1 cellular context compared by ENCODE assay signal in the genomic region with DNA sequence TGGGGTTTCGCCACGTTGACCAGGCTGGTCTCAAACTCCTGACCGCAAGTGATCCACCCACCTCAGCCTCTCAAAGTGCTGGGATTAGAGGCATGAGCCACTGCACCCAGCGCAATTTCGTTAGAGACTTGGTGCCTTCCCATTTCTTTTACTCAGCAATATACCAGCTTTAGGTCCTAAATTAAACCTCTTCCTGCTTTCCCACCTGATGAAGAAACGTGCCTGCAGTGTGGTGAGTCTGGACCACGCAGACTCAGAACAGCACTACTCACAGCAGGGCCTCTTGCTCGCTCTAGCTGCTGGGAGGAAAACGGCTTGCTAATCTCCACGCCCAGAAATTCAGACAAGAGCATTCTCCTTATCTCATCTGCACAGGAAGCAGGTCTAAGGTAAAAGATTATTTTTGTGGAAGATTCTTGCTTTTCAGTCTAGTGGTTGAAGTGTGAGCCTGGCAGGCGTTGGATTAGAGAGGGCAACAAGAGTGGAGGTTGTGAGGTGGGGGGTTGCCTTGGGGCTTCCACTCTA.
TF ChIP-seq lines count a peak whose summit lies in the region.

A gene (plus strand): TSS at position 248 of the 525 bp plus-strand sequence. CDS start 25,346 bp downstream, outside the sequence.

TF ChIP-seq in K562, 482 proteins besides CTCF, POLR2A, EP300 and RAD21 (continued from another document and continues in another):
- peak in 1 of 2 experiments; percentile 49; a peak in 2 of 4 replicates for TF ChIP-seq ETV6 (IDR thresholded peaks at IDR 0.05; ENCODE audit: borderline replicate concordance in 1 of 2, low read depth in 2 of 2, low read length in 1 of 2)
- no peak for TF ChIP-seq ETV6 (CRISPR knock-in tag; IDR thresholded peaks at IDR 0.05; ENCODE audit: borderline replicate concordance)
- TF ChIP-seq ZNF77 (CRISPR knock-in tag; IDR thresholded peaks at IDR 0.05) = no peak
- no peak for TF ChIP-seq ZNF3 (CRISPR knock-in tag; IDR thresholded peaks at IDR 0.05)
- 0 out of 2 replicates have a peak, but pooled peaks have one; percentile 28 for TF ChIP-seq MEF2A (IDR thresholded peaks at IDR 0.05; ENCODE audit: control insufficient read depth, low read depth, low read length)
- TF ChIP-seq, protein P1, sequence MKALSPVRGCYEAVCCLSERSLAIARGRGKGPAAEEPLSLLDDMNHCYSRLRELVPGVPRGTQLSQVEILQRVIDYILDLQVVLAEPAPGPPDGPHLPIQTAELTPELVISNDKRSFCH (CRISPR knock-in tag; IDR thresholded peaks at IDR 0.05) = no peak
- TF ChIP-seq, protein P1 (tag; IDR thresholded peaks at IDR 0.05) = peak; percentile 62; the same call in 1 of the 2 replicates
- TF ChIP-seq, protein P2, sequence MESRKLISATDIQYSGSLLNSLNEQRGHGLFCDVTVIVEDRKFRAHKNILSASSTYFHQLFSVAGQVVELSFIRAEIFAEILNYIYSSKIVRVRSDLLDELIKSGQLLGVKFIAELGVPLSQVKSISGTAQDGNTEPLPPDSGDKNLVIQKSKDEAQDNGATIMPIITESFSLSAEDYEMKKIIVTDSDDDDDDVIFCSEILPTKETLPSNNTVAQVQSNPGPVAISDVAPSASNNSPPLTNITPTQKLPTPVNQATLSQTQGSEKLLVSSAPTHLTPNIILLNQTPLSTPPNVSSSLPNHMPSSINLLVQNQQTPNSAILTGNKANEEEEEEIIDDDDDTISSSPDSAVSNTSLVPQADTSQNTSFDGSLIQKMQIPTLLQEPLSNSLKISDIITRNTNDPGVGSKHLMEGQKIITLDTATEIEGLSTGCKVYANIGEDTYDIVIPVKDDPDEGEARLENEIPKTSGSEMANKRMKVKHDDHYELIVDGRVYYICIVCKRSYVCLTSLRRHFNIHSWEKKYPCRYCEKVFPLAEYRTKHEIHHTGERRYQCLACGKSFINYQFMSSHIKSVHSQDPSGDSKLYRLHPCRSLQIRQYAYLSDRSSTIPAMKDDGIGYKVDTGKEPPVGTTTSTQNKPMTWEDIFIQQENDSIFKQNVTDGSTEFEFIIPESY (CRISPR knock-in tag; IDR thresholded peaks at IDR 0.05) = peak; percentile 57; the same call in 1 of the 2 replicates
- no peak for TF ChIP-seq ZNF354B (CRISPR knock-in tag; IDR thresholded peaks at IDR 0.05)
- TF ChIP-seq XRCC4 (IDR thresholded peaks at IDR 0.05; ENCODE audit: extremely low read depth, insufficient read depth, insufficient read length) = no peak
- TF ChIP-seq, protein P3, sequence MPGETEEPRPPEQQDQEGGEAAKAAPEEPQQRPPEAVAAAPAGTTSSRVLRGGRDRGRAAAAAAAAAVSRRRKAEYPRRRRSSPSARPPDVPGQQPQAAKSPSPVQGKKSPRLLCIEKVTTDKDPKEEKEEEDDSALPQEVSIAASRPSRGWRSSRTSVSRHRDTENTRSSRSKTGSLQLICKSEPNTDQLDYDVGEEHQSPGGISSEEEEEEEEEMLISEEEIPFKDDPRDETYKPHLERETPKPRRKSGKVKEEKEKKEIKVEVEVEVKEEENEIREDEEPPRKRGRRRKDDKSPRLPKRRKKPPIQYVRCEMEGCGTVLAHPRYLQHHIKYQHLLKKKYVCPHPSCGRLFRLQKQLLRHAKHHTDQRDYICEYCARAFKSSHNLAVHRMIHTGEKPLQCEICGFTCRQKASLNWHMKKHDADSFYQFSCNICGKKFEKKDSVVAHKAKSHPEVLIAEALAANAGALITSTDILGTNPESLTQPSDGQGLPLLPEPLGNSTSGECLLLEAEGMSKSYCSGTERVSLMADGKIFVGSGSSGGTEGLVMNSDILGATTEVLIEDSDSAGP (CRISPR knock-in tag; IDR thresholded peaks at IDR 0.05) = no peak
- TF ChIP-seq CBX8 (IDR thresholded peaks at IDR 0.05; ENCODE audit: borderline replicate concordance, extremely low read depth, low read depth, low read length, poor library complexity, severe bottlenecking) = no peak
- TF ChIP-seq ZNF699 (CRISPR knock-in tag; IDR thresholded peaks at IDR 0.05; ENCODE audit: insufficient replicate concordance) = no peak
- TF ChIP-seq, protein P4, sequence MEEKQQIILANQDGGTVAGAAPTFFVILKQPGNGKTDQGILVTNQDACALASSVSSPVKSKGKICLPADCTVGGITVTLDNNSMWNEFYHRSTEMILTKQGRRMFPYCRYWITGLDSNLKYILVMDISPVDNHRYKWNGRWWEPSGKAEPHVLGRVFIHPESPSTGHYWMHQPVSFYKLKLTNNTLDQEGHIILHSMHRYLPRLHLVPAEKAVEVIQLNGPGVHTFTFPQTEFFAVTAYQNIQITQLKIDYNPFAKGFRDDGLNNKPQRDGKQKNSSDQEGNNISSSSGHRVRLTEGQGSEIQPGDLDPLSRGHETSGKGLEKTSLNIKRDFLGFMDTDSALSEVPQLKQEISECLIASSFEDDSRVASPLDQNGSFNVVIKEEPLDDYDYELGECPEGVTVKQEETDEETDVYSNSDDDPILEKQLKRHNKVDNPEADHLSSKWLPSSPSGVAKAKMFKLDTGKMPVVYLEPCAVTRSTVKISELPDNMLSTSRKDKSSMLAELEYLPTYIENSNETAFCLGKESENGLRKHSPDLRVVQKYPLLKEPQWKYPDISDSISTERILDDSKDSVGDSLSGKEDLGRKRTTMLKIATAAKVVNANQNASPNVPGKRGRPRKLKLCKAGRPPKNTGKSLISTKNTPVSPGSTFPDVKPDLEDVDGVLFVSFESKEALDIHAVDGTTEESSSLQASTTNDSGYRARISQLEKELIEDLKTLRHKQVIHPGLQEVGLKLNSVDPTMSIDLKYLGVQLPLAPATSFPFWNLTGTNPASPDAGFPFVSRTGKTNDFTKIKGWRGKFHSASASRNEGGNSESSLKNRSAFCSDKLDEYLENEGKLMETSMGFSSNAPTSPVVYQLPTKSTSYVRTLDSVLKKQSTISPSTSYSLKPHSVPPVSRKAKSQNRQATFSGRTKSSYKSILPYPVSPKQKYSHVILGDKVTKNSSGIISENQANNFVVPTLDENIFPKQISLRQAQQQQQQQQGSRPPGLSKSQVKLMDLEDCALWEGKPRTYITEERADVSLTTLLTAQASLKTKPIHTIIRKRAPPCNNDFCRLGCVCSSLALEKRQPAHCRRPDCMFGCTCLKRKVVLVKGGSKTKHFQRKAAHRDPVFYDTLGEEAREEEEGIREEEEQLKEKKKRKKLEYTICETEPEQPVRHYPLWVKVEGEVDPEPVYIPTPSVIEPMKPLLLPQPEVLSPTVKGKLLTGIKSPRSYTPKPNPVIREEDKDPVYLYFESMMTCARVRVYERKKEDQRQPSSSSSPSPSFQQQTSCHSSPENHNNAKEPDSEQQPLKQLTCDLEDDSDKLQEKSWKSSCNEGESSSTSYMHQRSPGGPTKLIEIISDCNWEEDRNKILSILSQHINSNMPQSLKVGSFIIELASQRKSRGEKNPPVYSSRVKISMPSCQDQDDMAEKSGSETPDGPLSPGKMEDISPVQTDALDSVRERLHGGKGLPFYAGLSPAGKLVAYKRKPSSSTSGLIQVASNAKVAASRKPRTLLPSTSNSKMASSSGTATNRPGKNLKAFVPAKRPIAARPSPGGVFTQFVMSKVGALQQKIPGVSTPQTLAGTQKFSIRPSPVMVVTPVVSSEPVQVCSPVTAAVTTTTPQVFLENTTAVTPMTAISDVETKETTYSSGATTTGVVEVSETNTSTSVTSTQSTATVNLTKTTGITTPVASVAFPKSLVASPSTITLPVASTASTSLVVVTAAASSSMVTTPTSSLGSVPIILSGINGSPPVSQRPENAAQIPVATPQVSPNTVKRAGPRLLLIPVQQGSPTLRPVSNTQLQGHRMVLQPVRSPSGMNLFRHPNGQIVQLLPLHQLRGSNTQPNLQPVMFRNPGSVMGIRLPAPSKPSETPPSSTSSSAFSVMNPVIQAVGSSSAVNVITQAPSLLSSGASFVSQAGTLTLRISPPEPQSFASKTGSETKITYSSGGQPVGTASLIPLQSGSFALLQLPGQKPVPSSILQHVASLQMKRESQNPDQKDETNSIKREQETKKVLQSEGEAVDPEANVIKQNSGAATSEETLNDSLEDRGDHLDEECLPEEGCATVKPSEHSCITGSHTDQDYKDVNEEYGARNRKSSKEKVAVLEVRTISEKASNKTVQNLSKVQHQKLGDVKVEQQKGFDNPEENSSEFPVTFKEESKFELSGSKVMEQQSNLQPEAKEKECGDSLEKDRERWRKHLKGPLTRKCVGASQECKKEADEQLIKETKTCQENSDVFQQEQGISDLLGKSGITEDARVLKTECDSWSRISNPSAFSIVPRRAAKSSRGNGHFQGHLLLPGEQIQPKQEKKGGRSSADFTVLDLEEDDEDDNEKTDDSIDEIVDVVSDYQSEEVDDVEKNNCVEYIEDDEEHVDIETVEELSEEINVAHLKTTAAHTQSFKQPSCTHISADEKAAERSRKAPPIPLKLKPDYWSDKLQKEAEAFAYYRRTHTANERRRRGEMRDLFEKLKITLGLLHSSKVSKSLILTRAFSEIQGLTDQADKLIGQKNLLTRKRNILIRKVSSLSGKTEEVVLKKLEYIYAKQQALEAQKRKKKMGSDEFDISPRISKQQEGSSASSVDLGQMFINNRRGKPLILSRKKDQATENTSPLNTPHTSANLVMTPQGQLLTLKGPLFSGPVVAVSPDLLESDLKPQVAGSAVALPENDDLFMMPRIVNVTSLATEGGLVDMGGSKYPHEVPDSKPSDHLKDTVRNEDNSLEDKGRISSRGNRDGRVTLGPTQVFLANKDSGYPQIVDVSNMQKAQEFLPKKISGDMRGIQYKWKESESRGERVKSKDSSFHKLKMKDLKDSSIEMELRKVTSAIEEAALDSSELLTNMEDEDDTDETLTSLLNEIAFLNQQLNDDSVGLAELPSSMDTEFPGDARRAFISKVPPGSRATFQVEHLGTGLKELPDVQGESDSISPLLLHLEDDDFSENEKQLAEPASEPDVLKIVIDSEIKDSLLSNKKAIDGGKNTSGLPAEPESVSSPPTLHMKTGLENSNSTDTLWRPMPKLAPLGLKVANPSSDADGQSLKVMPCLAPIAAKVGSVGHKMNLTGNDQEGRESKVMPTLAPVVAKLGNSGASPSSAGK (IDR thresholded peaks at IDR 0.05) = peak; percentile 97
- TF ChIP-seq FOXA1 (IDR thresholded peaks at IDR 0.05; ENCODE audit: borderline replicate concordance) = no peak
- TF ChIP-seq BMI1 (IDR thresholded peaks at IDR 0.05; ENCODE audit: low read length) = no peak
- peak; percentile 80 for TF ChIP-seq ZNF175 (CRISPR knock-in tag; IDR thresholded peaks at IDR 0.05; ENCODE audit: low read depth)
- peak; percentile 86 for TF ChIP-seq ZNF589 (CRISPR knock-in tag; IDR thresholded peaks at IDR 0.05; ENCODE audit: low read depth)
- no peak for TF ChIP-seq ARID2 (IDR thresholded peaks at IDR 0.05)
- peak; percentile 65; the same call in 1 of the 2 replicates for TF ChIP-seq JUND (IDR thresholded peaks at IDR 0.05; ENCODE audit: borderline replicate concordance, low read depth, low read length)
- peak; percentile 29; the same call in 1 of the 3 replicates for TF ChIP-seq JUND (tag; IDR thresholded peaks at IDR 0.05; ENCODE audit: borderline replicate concordance, low read depth, low read length)
- no peak for TF ChIP-seq SMARCB1 (IDR thresholded peaks at IDR 0.05; ENCODE audit: insufficient read length, low read depth)
- TF ChIP-seq SOX6 (IDR thresholded peaks at IDR 0.05) = peak; percentile 94
- no peak for TF ChIP-seq SAFB2 (IDR thresholded peaks at IDR 0.05; ENCODE audit: borderline replicate concordance, low read depth, low read length, severe bottlenecking)
- TF ChIP-seq ZNF253 (CRISPR knock-in tag; conservative IDR thresholded peaks at IDR 0.05) = no peak
- peak; percentile 91 for TF ChIP-seq CC2D1A (IDR thresholded peaks at IDR 0.05)
- TF ChIP-seq, protein P5, sequence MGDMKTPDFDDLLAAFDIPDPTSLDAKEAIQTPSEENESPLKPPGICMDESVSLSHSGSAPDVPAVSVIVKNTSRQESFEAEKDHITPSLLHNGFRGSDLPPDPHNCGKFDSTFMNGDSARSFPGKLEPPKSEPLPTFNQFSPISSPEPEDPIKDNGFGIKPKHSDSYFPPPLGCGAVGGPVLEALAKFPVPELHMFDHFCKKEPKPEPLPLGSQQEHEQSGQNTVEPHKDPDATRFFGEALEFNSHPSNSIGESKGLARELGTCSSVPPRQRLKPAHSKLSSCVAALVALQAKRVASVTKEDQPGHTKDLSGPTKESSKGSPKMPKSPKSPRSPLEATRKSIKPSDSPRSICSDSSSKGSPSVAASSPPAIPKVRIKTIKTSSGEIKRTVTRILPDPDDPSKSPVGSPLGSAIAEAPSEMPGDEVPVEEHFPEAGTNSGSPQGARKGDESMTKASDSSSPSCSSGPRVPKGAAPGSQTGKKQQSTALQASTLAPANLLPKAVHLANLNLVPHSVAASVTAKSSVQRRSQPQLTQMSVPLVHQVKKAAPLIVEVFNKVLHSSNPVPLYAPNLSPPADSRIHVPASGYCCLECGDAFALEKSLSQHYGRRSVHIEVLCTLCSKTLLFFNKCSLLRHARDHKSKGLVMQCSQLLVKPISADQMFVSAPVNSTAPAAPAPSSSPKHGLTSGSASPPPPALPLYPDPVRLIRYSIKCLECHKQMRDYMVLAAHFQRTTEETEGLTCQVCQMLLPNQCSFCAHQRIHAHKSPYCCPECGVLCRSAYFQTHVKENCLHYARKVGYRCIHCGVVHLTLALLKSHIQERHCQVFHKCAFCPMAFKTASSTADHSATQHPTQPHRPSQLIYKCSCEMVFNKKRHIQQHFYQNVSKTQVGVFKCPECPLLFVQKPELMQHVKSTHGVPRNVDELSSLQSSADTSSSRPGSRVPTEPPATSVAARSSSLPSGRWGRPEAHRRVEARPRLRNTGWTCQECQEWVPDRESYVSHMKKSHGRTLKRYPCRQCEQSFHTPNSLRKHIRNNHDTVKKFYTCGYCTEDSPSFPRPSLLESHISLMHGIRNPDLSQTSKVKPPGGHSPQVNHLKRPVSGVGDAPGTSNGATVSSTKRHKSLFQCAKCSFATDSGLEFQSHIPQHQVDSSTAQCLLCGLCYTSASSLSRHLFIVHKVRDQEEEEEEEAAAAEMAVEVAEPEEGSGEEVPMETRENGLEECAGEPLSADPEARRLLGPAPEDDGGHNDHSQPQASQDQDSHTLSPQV (IDR thresholded peaks at IDR 0.05) = peak; percentile 91
- TF ChIP-seq HNRNPK (IDR thresholded peaks at IDR 0.05; ENCODE audit: low read depth, low read length, poor library complexity, severe bottlenecking) = no peak
- no peak for TF ChIP-seq TSC22D4 (tag; IDR thresholded peaks at IDR 0.05)
- peak; percentile 67; the same call in 1 of the 2 replicates for TF ChIP-seq MTA1 (IDR thresholded peaks at IDR 0.05; ENCODE audit: borderline replicate concordance)
- peak; percentile 18 for TF ChIP-seq TBP (optimal IDR thresholded peaks at IDR 0.05; ENCODE audit: low read depth, low read length)
- no peak for TF ChIP-seq ZNF75A (CRISPR knock-in tag; IDR thresholded peaks at IDR 0.05)
- peak; percentile 83 for TF ChIP-seq SMARCC2 (IDR thresholded peaks at IDR 0.05; ENCODE audit: low read depth)
- peak; percentile 35; the same call in 1 of the 2 replicates for TF ChIP-seq FOSL1 (tag; conservative IDR thresholded peaks at IDR 0.05)
- no peak; the same call in none of the 2 replicates for TF ChIP-seq NFRKB (IDR thresholded peaks at IDR 0.05; ENCODE audit: low read depth)
- TF ChIP-seq HEY1 (CRISPR knock-in tag; IDR thresholded peaks at IDR 0.05; ENCODE audit: borderline replicate concordance) = no peak
